In genomic region chr10:68153473-68154210, GRCh38 we compare ENCODE assay signal across 9 cellular contexts. TPM values are rescaled to one million over a fixed set of nuclear protein-coding genes. Genes with fewer than 3 reads are reported as not detected.
DNase-seq lines count a peak whose midpoint lies in the region; ATAC-seq and TF ChIP-seq lines count a peak whose summit lies in the region.
"Had no signal": no experiment of that assay in that cellular context is flagged by ENCODE, and none has a peak within 500 bp of the region (broad histone marks: within the 10 kb centered on the region; RNA-seq: fewer than 3 reads in every experiment).

No MANE protein-coding gene starts in this region.

- POLR2A ChIA-PET in activated CD4-positive, alpha-beta T cell treated with anti-CD3 and anti-CD28 coated beads, Interleukin-2, amount 10 ng/mL, durations not matched to agents 7 days and 5 days (lab: Charles Lee), result interaction anchor here (0.5 kb wide), 1 partner anchor 24 kb away, joined by 5 read pairs; no protein-coding TSS in a partner anchor

- no peaks in the 10 kb centered on the region for H3K27me3 Mint-ChIP-seq in activated CD4-positive, alpha-beta T cell treated with anti-CD3 and anti-CD28 coated beads, Interleukin-2, amount 10 ng/mL, durations not matched to agents 7 days and 5 days

- H3K27me3 ChIP-seq in left lung, result no peaks in the 10 kb centered on the region

- no peak overlapping the region for H3K4me3 Mint-ChIP-seq in activated CD4-positive, alpha-beta T cell treated with anti-CD3 and anti-CD28 coated beads, Interleukin-2, amount 10 ng/mL, durations not matched to agents 7 days and 5 days
- H3K4me3 Mint-ChIP-seq: CD4-positive, CD25-positive, alpha-beta regulatory T cell had no signal

- peaks cover 0 to 9% of the 10 kb centered on the region in 2 donors for H3K4me1 ChIP-seq in left lung

- no peaks in the 10 kb centered on the region for H3K9me3 ChIP-seq in left lung

- H3K36me3 ChIP-seq in left lung, result no peaks in the 10 kb centered on the region

- H3K4me3 ChIP-seq in cardiac fibroblast (replicated peaks in 1 of 2; ENCODE audit: low read depth in 2 of 2, low read length in 2 of 2) (no peak overlapping the region), left lung (no peak overlapping the region)

- CTCF ChIA-PET in activated CD4-positive, alpha-beta T cell treated with anti-CD3 and anti-CD28 coated beads, Interleukin-2, amount 10 ng/mL, durations not matched to agents 7 days and 5 days (lab: Charles Lee), result interaction anchor here (1.6 to 2.8 kb wide), 2 partner anchors 298 to 369 kb away, joined by 3 to 10 read pairs; no protein-coding TSS in a partner anchor

- ATAC-seq in left lung, result peak; percentile 67

- H3K9me3 Mint-ChIP-seq in activated CD4-positive, alpha-beta T cell treated with anti-CD3 and anti-CD28 coated beads, Interleukin-2, amount 10 ng/mL, durations not matched to agents 7 days and 5 days, result no peaks in the 10 kb centered on the region
- H3K9me3 Mint-ChIP-seq: CD4-positive, CD25-positive, alpha-beta regulatory T cell had no signal

- H3K27ac Mint-ChIP-seq in activated CD4-positive, alpha-beta T cell treated with anti-CD3 and anti-CD28 coated beads, Interleukin-2, amount 10 ng/mL, durations not matched to agents 7 days and 5 days, result no peak overlapping the region
- H3K27ac Mint-ChIP-seq: CD4-positive, CD25-positive, alpha-beta regulatory T cell had no signal

- no peaks in the 10 kb centered on the region for H3K36me3 Mint-ChIP-seq in activated CD4-positive, alpha-beta T cell treated with anti-CD3 and anti-CD28 coated beads, Interleukin-2, amount 10 ng/mL, durations not matched to agents 7 days and 5 days (ENCODE audit: low read depth)
- H3K36me3 Mint-ChIP-seq: CD4-positive, CD25-positive, alpha-beta regulatory T cell had no signal

- TF ChIP-seq CTCF in cardiac fibroblast (IDR thresholded peaks at IDR 0.05; ENCODE audit: low read depth, low read length) (no peak), left lung (IDR thresholded peaks at IDR 0.05) (no peak)

- peaks cover 3% of the 10 kb centered on the region for H3K4me1 Mint-ChIP-seq in activated CD4-positive, alpha-beta T cell treated with anti-CD3 and anti-CD28 coated beads, Interleukin-2, amount 10 ng/mL, durations not matched to agents 7 days and 5 days

- no peak overlapping the region for H3K27ac ChIP-seq in left lung

- intact Hi-C loops in left lung (cut with DNase I), result loop anchor here in 1 of 2 donors (10.0 kb wide), 1 partner anchor 69 kb away; no protein-coding TSS in a partner anchor

- DNase-seq in NCI-H1092 treated with DMSO at 0.1 percent for 48 hours (lab: John Stamatoyannopoulos, UW) (peak; percentile 13), NCI-H1092 (lab: John Stamatoyannopoulos, UW) (no peak), NCI-H1694 (lab: John Stamatoyannopoulos, UW) (peak; percentile 79), cardiac fibroblast (ENCODE audit: low read depth in 2 of 2) (peak; percentile 95 to 98), left lung (no peak), NOMO-1 treated with DMSO at 0.1 percent for 48 hours (lab: John Stamatoyannopoulos, UW; ENCODE audit: unreplicated experiment) (no peak), activated gamma-delta T cell treated with Interleukin-2 at 50 U/mL for 16 hours (no peak)
- DNase-seq in activated CD4-positive, alpha-beta T cell treated with anti-CD3 and anti-CD28 coated beads, Interleukin-2, amount 10 ng/mL, durations not matched to agents 7 days and 5 days, result no peak
- DNase-seq: CD4-positive, CD25-positive, alpha-beta regulatory T cell had no signal

RNA-seq across cellular contexts. Expression of gene MYPN, which starts 44.4 kb away (rescaled TPM):
- total RNA-seq in left lung, result under 1 TPM in 1 of 2 donors, not detected in 1; 0.13 TPM
- not detected for total RNA-seq in activated CD4-positive, alpha-beta T cell treated with anti-CD3 and anti-CD28 coated beads, Interleukin-2, amount 10 ng/mL, durations not matched to agents 7 days and 5 days
- total RNA-seq: CD4-positive, CD25-positive, alpha-beta regulatory T cell had no signal

Comparison
In these comparisons a context has a peak if more than half of its experiments do, and no peak if none do; other contexts are left out.
1. DNase-seq: peak in NCI-H1092 treated with DMSO at 0.1 percent for 48 hours (single experiment), NCI-H1694 (single experiment) and cardiac fibroblast (2 of 2); none in NCI-H1092 (single experiment), left lung (0 of 2), NOMO-1 treated with DMSO at 0.1 percent for 48 hours (single experiment), activated gamma-delta T cell treated with Interleukin-2 at 50 U/mL for 16 hours (single experiment) and activated CD4-positive, alpha-beta T cell treated with anti-CD3 and anti-CD28 coated beads, Interleukin-2, amount 10 ng/mL, durations not matched to agents 7 days and 5 days (single experiment).